In genomic region chr3:195448205-195448875, GRCh38 we compare ENCODE assay signal across 1 cellular context.
TF ChIP-seq lines count a peak whose summit lies in the region.

No MANE protein-coding gene starts in this region.

TF ChIP-seq in HEK293, 187 proteins besides CTCF, POLR2A, EP300 and RAD21:
- TF ChIP-seq ZNF398 (tag by site-specific recombination; IDR thresholded peaks at IDR 0.05) (0 out of 2 replicates have a peak, but pooled peaks have one; percentile 9), ZBTB17 (tag by site-specific recombination; IDR thresholded peaks at IDR 0.05) (peak; percentile 40; the same call in 1 of the 2 replicates), ATF2 (tag by site-specific recombination; IDR thresholded peaks at IDR 0.05; ENCODE audit: low read depth) (peak; percentile 66), ZSCAN30 (tag by site-specific recombination; IDR thresholded peaks at IDR 0.05) (no peak)
